In the genomic region with DNA sequence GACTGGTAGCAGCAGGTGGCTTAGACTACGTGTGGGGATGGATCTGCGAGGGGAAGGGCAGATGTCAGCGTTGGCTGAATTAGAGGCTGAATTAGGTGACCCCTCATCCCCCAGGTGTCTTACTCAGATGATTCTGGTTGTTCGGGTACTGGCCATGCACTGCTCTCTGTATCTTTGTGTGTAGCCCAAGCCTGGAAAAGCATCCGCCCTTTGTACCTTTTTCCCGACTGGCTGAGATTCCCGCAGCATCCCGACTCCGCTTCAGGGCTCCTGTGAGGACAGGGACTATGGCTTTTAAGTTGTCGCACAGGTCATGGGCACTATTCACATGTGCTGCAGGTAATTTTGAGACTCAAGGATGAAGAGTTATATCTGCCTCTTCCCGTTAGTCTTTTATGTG, we compare ENCODE assay signal across 26 cellular contexts. TPM values are rescaled to one million over a fixed set of nuclear protein-coding genes. Genes with fewer than 3 reads are reported as not detected.
A peak's percentile ranks its signal among the peaks of the same experiment; 100 is the strongest.
DNase-seq lines count a peak whose midpoint lies in the region; FAIRE-seq and TF ChIP-seq lines count a peak whose summit lies in the region.
"Had no signal": no experiment of that assay in that cellular context is flagged by ENCODE, and none has a peak within 500 bp of the region (broad histone marks: within the 10 kb centered on the region; RNA-seq: fewer than 3 reads in every experiment).

No MANE protein-coding gene starts in this region.

- H3K27me3 ChIP-seq in vagina, result no peaks in the 10 kb centered on the region
- H3K27me3 ChIP-seq: Peyer's patch, SJCRH30 had no signal

- H3K36me3 ChIP-seq in vagina, result no peaks in the 10 kb centered on the region
- H3K36me3 ChIP-seq: prostate gland had no signal

- in situ Hi-C loops in GM13977 (cut with MboI; ENCODE audit: low pct_unique_long_range_greater_than_20kb, low sequenced_read_pairs, unreplicated experiment), result no loop called here

- TF ChIP-seq POLR2A in vagina (IDR thresholded peaks at IDR 0.05), result no peak

- peaks cover 15% of the 10 kb centered on the region for H3K4me1 ChIP-seq in vagina
- H3K4me1 ChIP-seq: prostate gland, SJCRH30 had no signal

- TF ChIP-seq CTCF in endothelial cell (IDR thresholded peaks at IDR 0.05; ENCODE audit: unreplicated experiment), result no peak
- TF ChIP-seq CTCF in osteocyte (IDR thresholded peaks at IDR 0.05), result no peak
- no peak for TF ChIP-seq CTCF in vagina (IDR thresholded peaks at IDR 0.05)
- no peak for TF ChIP-seq CTCF in D721Med (IDR thresholded peaks at IDR 0.05; ENCODE audit: insufficient read depth, missing control alignments)
- no peak for TF ChIP-seq CTCF in GM13977 (IDR thresholded peaks at IDR 0.05; ENCODE audit: extremely low read depth, insufficient read depth, missing control alignments)

- no peak for FAIRE-seq in D721Med (lab: Jason Lieb, UNC)
- FAIRE-seq: GM12892 had no signal

- DNase-seq in activated effector memory CD4-positive, alpha-beta T cell treated with anti-CD3 and anti-CD28 coated beads, Interleukin-2, amount 50 U/mL, for 16 hours, result peak; percentile 12
- no peak for DNase-seq in activated effector memory CD4-positive, alpha-beta T cell treated with Interleukin-2 at 50 U/mL for 16 hours
- DNase-seq in endothelial cell (ENCODE audit: low spot score) (no peak), osteocyte (ENCODE audit: extremely low spot score, unreplicated experiment) (peak; percentile 60), vagina (ENCODE audit: extremely low spot score in 2 of 2) (peak; percentile 64 to 77), D721Med (ENCODE audit: insufficient read length, low spot score) (no peak), GM13977 (ENCODE audit: low spot score) (no peak), NCI-H2171 treated with DMSO at 0.1 percent for 48 hours (lab: John Stamatoyannopoulos, UW) (no peak)
- DNase-seq: activated CD4-positive, alpha-beta T cell treated with anti-CD3 and anti-CD28 coated beads for 4 hours; activated gamma-delta T cell; cerebellar nuclear complex; immature natural killer cell; mucosa of descending colon; MV-4-11; NCI-H1694; NCI-H2171; NCI-H524 treated with DMSO at 0.1 percent for 48 hours; stimulated activated naive CD8-positive, alpha-beta T cell treated with anti-CD3 and anti-CD28 coated beads, Interleukin-15, amount 100 ng/mL, for 72 hours had no signal

- intact Hi-C loops in vagina (cut with DNase I), result no loop called here

- H3K4me1 Mint-ChIP-seq in endothelial cell (ENCODE audit: unreplicated experiment) (peaks cover 4% of the 10 kb centered on the region), osteocyte (ENCODE audit: unreplicated experiment) (peaks cover 9% of the 10 kb centered on the region)
- H3K4me1 Mint-ChIP-seq: nephron had no signal

- H3K27me3 Mint-ChIP-seq in endothelial cell (ENCODE audit: unreplicated experiment) (peaks cover 8% of the 10 kb centered on the region), osteocyte (ENCODE audit: unreplicated experiment) (no peaks in the 10 kb centered on the region)
- H3K27me3 Mint-ChIP-seq: stimulated activated naive CD8-positive, alpha-beta T cell treated with anti-CD3 and anti-CD28 coated beads, Interleukin-15, amount 100 ng/mL, for 72 hours; T-helper 17 cell; type B pancreatic cell had no signal

- H3K36me3 Mint-ChIP-seq in endothelial cell (ENCODE audit: low read depth, unreplicated experiment) (peaks cover 22% of the 10 kb centered on the region), osteocyte (ENCODE audit: unreplicated experiment) (peaks cover 19% of the 10 kb centered on the region)

- peak overlapping the region; percentile 16 for H3K4me3 Mint-ChIP-seq in endothelial cell (ENCODE audit: unreplicated experiment)
- no peak overlapping the region for H3K4me3 Mint-ChIP-seq in osteocyte (ENCODE audit: unreplicated experiment)
- H3K4me3 Mint-ChIP-seq: immature natural killer cell; nephron; stimulated activated naive CD8-positive, alpha-beta T cell treated with anti-CD3 and anti-CD28 coated beads, Interleukin-15, amount 100 ng/mL, for 72 hours; T-helper 17 cell; type B pancreatic cell had no signal

- no peak overlapping the region for H3K4me3 ChIP-seq in vagina
- H3K4me3 ChIP-seq: mucosa of descending colon, Peyer's patch, prostate gland, SJCRH30 had no signal

- H3K9me3 Mint-ChIP-seq in endothelial cell (ENCODE audit: unreplicated experiment) (no peaks in the 10 kb centered on the region), osteocyte (ENCODE audit: unreplicated experiment) (no peaks in the 10 kb centered on the region)
- H3K9me3 Mint-ChIP-seq: immature natural killer cell; stimulated activated naive CD8-positive, alpha-beta T cell treated with anti-CD3 and anti-CD28 coated beads, Interleukin-15, amount 100 ng/mL, for 72 hours; type B pancreatic cell had no signal

- H3K27ac ChIP-seq in vagina, result no peak overlapping the region
- H3K27ac ChIP-seq: Peyer's patch, prostate gland, SJCRH30 had no signal

- H3K9me3 ChIP-seq in vagina, result no peaks in the 10 kb centered on the region
- H3K9me3 ChIP-seq: Caco-2, mucosa of descending colon, Peyer's patch, prostate gland, SJCRH30 had no signal

- H3K27ac Mint-ChIP-seq in endothelial cell (ENCODE audit: unreplicated experiment) (no peak overlapping the region), osteocyte (ENCODE audit: unreplicated experiment) (peak overlapping the region; percentile 25)
- H3K27ac Mint-ChIP-seq: nephron; stimulated activated naive CD8-positive, alpha-beta T cell treated with anti-CD3 and anti-CD28 coated beads, Interleukin-15, amount 100 ng/mL, for 72 hours; T-helper 17 cell; type B pancreatic cell had no signal

RNA-seq across cellular contexts. Expression of a gene that starts 7.2 kb away (rescaled TPM):
- total RNA-seq in endothelial cell (ENCODE audit: unreplicated experiment) (65.8 TPM), osteocyte (66.9 and 72.1 TPM in 2 replicates), vagina (40.0 TPM)

Comparison
In these comparisons a context has a peak if more than half of its experiments do, and no peak if none do; other contexts are left out.
1. DNase-seq: peak in activated effector memory CD4-positive, alpha-beta T cell treated with anti-CD3 and anti-CD28 coated beads, Interleukin-2, amount 50 U/mL, for 16 hours (single experiment), osteocyte (single experiment) and vagina (2 of 2); none in activated effector memory CD4-positive, alpha-beta T cell treated with Interleukin-2 at 50 U/mL for 16 hours (single experiment), endothelial cell (single experiment), D721Med (single experiment), GM13977 (single experiment) and NCI-H2171 treated with DMSO at 0.1 percent for 48 hours (single experiment).